In the genomic region with DNA sequence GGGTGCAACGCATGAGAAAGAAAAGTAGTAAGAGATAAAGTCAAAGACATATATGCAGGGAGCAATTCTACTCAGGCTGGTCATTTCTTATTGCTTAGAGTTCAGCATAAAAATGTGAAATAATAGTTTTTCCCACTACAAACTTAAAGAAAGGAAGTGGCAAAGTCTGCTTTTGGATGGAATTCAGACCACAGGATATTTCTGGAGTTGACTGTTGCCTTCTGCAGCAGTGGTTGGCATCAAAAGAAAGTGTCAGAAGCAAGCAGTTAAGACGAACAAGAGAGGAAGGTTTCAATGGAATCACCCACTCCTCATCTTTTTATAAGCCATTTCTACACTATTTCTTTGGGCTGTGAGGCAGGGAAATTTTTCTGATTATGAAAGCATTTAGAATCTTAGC, we compare ENCODE assay signal across 16 cellular contexts. TPM values are rescaled to one million over a fixed set of nuclear protein-coding genes. Genes with fewer than 3 reads are reported as not detected.
"Had no signal": no experiment of that assay in that cellular context is flagged by ENCODE, and none has a peak within 500 bp of the region (broad histone marks: within the 10 kb centered on the region; RNA-seq: fewer than 3 reads in every experiment).

No MANE protein-coding gene starts in this region.

- H3K27me3 ChIP-seq: left lung, ovary, sigmoid colon, testis had no signal

- H3K4me1 ChIP-seq: left lung, sigmoid colon, testis had no signal

- H3K9me3 Mint-ChIP-seq: nephron had no signal

- H3K27me3 Mint-ChIP-seq: activated naive CD8-positive, alpha-beta T cell; activated T-cell treated with anti-CD3 and anti-CD28 coated beads, Interleukin-2, amount 50 U/mL, for 24 hours; memory B cell; stimulated activated naive CD8-positive, alpha-beta T cell treated with anti-CD3 and anti-CD28 coated beads, Interleukin-15, Interleukin-2, amounts not matched to agents 100 ng/mL and 50 ng/mL, for 24 hours had no signal

- H3K36me3 Mint-ChIP-seq: activated naive CD8-positive, alpha-beta T cell; memory B cell had no signal

- DNase-seq: activated CD4-positive, alpha-beta T cell treated with anti-CD3 and anti-CD28 coated beads, Interleukin-2, amount 50 U/mL, for 4 hours; activated effector memory CD4-positive, alpha-beta T cell treated with Interleukin-2 at 50 U/mL for 16 hours; activated T-cell treated with anti-CD3 and anti-CD28 coated beads, Interleukin-2, amount 50 U/mL, for 24 hours; effector CD4-positive, alpha-beta T cell; left lung; ovary; sigmoid colon; stimulated activated CD4-positive, alpha-beta T cell treated with anti-CD3 and anti-CD28 coated beads, Interleukin-4, amount 100 ng/mL, for 1 hour; stimulated activated CD8-positive, alpha-beta memory T cell treated with anti-CD3 and anti-CD28 coated beads, Interleukin-4, amount 100 ng/mL, for 48 hours; testis had no signal

- H3K4me1 Mint-ChIP-seq: memory B cell, nephron had no signal

- H3K9me3 ChIP-seq: ovary, sigmoid colon, testis had no signal

- H3K27ac Mint-ChIP-seq: activated naive CD8-positive, alpha-beta T cell; activated T-cell treated with anti-CD3 and anti-CD28 coated beads, Interleukin-2, amount 50 U/mL, for 24 hours; memory B cell; nephron; stimulated activated naive CD8-positive, alpha-beta T cell treated with anti-CD3 and anti-CD28 coated beads, Interleukin-15, Interleukin-2, amounts not matched to agents 100 ng/mL and 50 ng/mL, for 24 hours had no signal

- H3K4me3 ChIP-seq: coronary artery, left lung, ovary, sigmoid colon, testis had no signal

- H3K4me3 Mint-ChIP-seq: activated naive CD8-positive, alpha-beta T cell; activated T-cell treated with anti-CD3 and anti-CD28 coated beads, Interleukin-2, amount 50 U/mL, for 24 hours; memory B cell; nephron; stimulated activated naive CD8-positive, alpha-beta T cell treated with anti-CD3 and anti-CD28 coated beads, Interleukin-15, Interleukin-2, amounts not matched to agents 100 ng/mL and 50 ng/mL, for 24 hours had no signal

- H3K27ac ChIP-seq: coronary artery, left lung, ovary, sigmoid colon, testis had no signal

- H3K36me3 ChIP-seq: left lung, ovary, sigmoid colon had no signal

RNA-seq across cellular contexts. Expression of a gene that starts 36.2 kb away (rescaled TPM):
- polyA plus RNA-seq: keratinocyte had no signal
